In the genomic region with DNA sequence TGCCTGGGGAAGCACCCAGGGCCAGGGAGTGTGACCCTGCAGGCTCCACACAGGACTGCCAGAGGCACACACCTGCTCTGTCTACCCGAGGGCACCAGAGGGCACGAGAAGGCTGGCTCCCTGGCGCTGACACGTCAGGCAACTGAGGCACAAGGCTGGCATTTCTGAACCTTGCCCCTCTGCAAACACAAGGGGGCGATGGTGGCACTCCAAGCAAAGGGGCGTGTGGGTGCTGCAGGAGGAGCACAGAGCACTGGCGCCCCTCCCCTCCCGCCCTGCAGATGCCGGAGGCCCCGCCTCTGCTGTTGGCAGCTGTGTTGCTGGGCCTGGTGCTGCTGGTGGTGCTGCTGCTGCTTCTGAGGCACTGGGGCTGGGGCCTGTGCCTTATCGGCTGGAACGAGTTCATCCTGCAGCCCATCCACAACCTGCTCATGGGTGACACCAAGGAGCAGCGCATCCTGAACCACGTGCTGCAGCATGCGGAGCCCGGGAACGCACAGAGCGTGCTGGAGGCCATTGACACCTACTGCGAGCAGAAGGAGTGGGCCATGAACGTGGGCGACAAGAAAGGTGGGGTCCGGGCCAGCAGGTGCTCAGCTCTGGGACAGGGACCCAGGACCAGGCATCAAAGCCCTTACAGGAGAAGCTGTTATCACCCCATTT, we compare ENCODE assay signal across 8 cellular contexts. TPM values are rescaled to one million over a fixed set of nuclear protein-coding genes. Genes with fewer than 3 reads are reported as not detected.
A peak's percentile ranks its signal among the peaks of the same experiment; 100 is the strongest.
DNase-seq lines count a peak whose midpoint lies in the region; ATAC-seq and TF ChIP-seq lines count a peak whose summit lies in the region.

No MANE protein-coding gene starts in this region.

- 31% methylated on average over 22 of the region's 22 CpGs for WGBS in smooth muscle cell (ENCODE audit: low lambda C conversion rate)

- no peaks in the 10 kb centered on the region for H3K79me2 ChIP-seq in smooth muscle cell (ENCODE audit: low read depth)

- H3K4me3 ChIP-seq in MG63 (no peak overlapping the region), smooth muscle cell (no peak overlapping the region)

- peaks cover 51% of the 10 kb centered on the region for H3K4me1 Mint-ChIP-seq in brain

- peak overlapping the region in 1 of 5 experiments; percentile 20 for H3K4me3 Mint-ChIP-seq in brain

- H3K4me1 ChIP-seq in smooth muscle cell (ENCODE audit: low read depth), result peaks cover 19% of the 10 kb centered on the region

- H4K20me1 ChIP-seq in smooth muscle cell (ENCODE audit: low read depth), result no peaks in the 10 kb centered on the region

- H3K36me3 Mint-ChIP-seq in brain, result no peaks in the 10 kb centered on the region

- peak; percentile 65 to 80 for TF ChIP-seq CTCF in brain (conservative IDR thresholded peaks at IDR 0.05)
- peak; percentile 43 for TF ChIP-seq CTCF in smooth muscle cell (IDR thresholded peaks at IDR 0.05; ENCODE audit: borderline replicate concordance, insufficient read depth, poor library complexity, severe bottlenecking)

- in situ Hi-C loops in G401 (cut with HindIII; ENCODE audit: low sequenced_read_pairs), result loop anchor here (25.0 kb wide), 1 partner anchor 200 kb away; the partner anchor contains the start of gene TBX1

- no peak overlapping the region for H3K27ac ChIP-seq in smooth muscle cell (ENCODE audit: low read depth)

- H3K36me3 ChIP-seq in MG63 (peaks cover 13% of the 10 kb centered on the region), smooth muscle cell (ENCODE audit: low read depth) (no peaks in the 10 kb centered on the region)

- DNase-seq in EH (ENCODE audit: low read depth) (peak; percentile 76), MG63 (peak; percentile 72), T-helper 1 cell (peak in 4 of 5 donors; percentile 28 to 59 (median 34)), iPS-NIHi11 (ENCODE audit: low spot score) (peak; percentile 90), smooth muscle cell (lab: John Stamatoyannopoulos, UW; ENCODE audit: unreplicated experiment) (peak; percentile 26), G401 (ENCODE audit: low spot score) (no peak)

- H3K9me3 Mint-ChIP-seq in brain, result peaks cover 0 to 2% (median 0%) of the 10 kb centered on the region in 5 experiments

- H3K9me3 ChIP-seq in MG63 (no peaks in the 10 kb centered on the region), smooth muscle cell (replicated peaks; ENCODE audit: low read depth) (no peaks in the 10 kb centered on the region)

- no peaks in the 10 kb centered on the region for H3F3A ChIP-seq in smooth muscle cell (ENCODE audit: low read depth)

- no peaks in the 10 kb centered on the region for H3K27me3 Mint-ChIP-seq in brain

- H3K9ac ChIP-seq in smooth muscle cell (ENCODE audit: low read depth), result no peak overlapping the region

- no peak for ATAC-seq in HG02870 (IDR thresholded peaks at IDR 0.05; ENCODE audit: unreplicated experiment)

- H2AFZ ChIP-seq in smooth muscle cell (ENCODE audit: low read depth), result no peak overlapping the region

- H3K27ac Mint-ChIP-seq in brain, result peak overlapping the region in 2 of 5 experiments; percentile 41 to 53

- H3K27me3 ChIP-seq in MG63 (no peaks in the 10 kb centered on the region), smooth muscle cell (ENCODE audit: low read depth) (no peaks in the 10 kb centered on the region)

- H3K4me2 ChIP-seq in smooth muscle cell, result peak overlapping the region; percentile 67

RNA-seq across cellular contexts. Expression of gene TXNRD2, which starts 20.8 kb away (rescaled TPM):
- total RNA-seq in MG63 (2014; rRNA removed; shearing (Covaris generic); ENCODE audit: low replicate concordance), result 52.7 and 61.8 TPM in 2 replicates
- polyA plus RNA-seq in brain (ENCODE audit: insufficient read depth, low read depth, low replicate concordance) (22.2 TPM), smooth muscle cell (0.99 and 3.2 TPM in 2 replicates)
- 0.36 TPM in 1 of 2 replicates, not detected in the other for total RNA-seq in smooth muscle cell
- total RNA-seq in G401 (2014; rRNA removed; shearing (Covaris generic)), result 86.5 and 96.6 TPM in 2 replicates

RNA-seq across cellular contexts. Expression of gene COMT, which starts 20.8 kb away (rescaled TPM):
- 178 and 263 TPM in 2 replicates for total RNA-seq in MG63 (2014; rRNA removed; shearing (Covaris generic); ENCODE audit: low replicate concordance)
- polyA plus RNA-seq in brain (ENCODE audit: insufficient read depth, low read depth, low replicate concordance) (161 TPM), smooth muscle cell (6.2 and 34.1 TPM in 2 replicates)
- total RNA-seq in smooth muscle cell, result 4.1 and 9.9 TPM in 2 replicates
- 142 and 187 TPM in 2 replicates for total RNA-seq in G401 (2014; rRNA removed; shearing (Covaris generic))

RNA-seq across cellular contexts. Expression of gene ARVCF, which starts 54.2 kb away (rescaled TPM):
- total RNA-seq in MG63 (2014; rRNA removed; shearing (Covaris generic); ENCODE audit: low replicate concordance), result 2.2 and 3.8 TPM in 2 replicates
- polyA plus RNA-seq in brain (ENCODE audit: insufficient read depth, low read depth, low replicate concordance) (43.9 TPM), smooth muscle cell (5.4 and 11.1 TPM in 2 replicates)
- total RNA-seq in smooth muscle cell, result 7.1 and 10.6 TPM in 2 replicates
- total RNA-seq in G401 (2014; rRNA removed; shearing (Covaris generic)), result 13.8 and 14.9 TPM in 2 replicates

RNA-seq across cellular contexts. Expression of gene TANGO2, which starts 58.5 kb away (rescaled TPM):
- 21.0 and 54.2 TPM in 2 replicates for total RNA-seq in MG63 (2014; rRNA removed; shearing (Covaris generic); ENCODE audit: low replicate concordance)
- polyA plus RNA-seq in brain (ENCODE audit: insufficient read depth, low read depth, low replicate concordance) (22.2 TPM), smooth muscle cell (14.7 and 20.4 TPM in 2 replicates)
- 10.8 and 13.1 TPM in 2 replicates for total RNA-seq in smooth muscle cell
- 13.2 and 19.0 TPM in 2 replicates for total RNA-seq in G401 (2014; rRNA removed; shearing (Covaris generic))

Comparison
In these comparisons a context has a peak if more than half of its experiments do, and no peak if none do; other contexts are left out.
1. RNA of gene TXNRD2, which starts 20.8 kb away (total RNA-seq): 86.5 to 96.6 TPM in G401 and 52.7 to 61.8 TPM in MG63; 0.36 TPM in smooth muscle cell; every median in the first group is over 10 times any median in the second.
2. RNA of gene COMT, which starts 20.8 kb away (total RNA-seq): 178 to 263 TPM in MG63 and 142 to 187 TPM in G401; 4.1 to 9.9 TPM in smooth muscle cell; every median in the first group is over 10 times any median in the second.